Comparison of ENCODE assay signal across 1 cellular context in the genomic region with DNA sequence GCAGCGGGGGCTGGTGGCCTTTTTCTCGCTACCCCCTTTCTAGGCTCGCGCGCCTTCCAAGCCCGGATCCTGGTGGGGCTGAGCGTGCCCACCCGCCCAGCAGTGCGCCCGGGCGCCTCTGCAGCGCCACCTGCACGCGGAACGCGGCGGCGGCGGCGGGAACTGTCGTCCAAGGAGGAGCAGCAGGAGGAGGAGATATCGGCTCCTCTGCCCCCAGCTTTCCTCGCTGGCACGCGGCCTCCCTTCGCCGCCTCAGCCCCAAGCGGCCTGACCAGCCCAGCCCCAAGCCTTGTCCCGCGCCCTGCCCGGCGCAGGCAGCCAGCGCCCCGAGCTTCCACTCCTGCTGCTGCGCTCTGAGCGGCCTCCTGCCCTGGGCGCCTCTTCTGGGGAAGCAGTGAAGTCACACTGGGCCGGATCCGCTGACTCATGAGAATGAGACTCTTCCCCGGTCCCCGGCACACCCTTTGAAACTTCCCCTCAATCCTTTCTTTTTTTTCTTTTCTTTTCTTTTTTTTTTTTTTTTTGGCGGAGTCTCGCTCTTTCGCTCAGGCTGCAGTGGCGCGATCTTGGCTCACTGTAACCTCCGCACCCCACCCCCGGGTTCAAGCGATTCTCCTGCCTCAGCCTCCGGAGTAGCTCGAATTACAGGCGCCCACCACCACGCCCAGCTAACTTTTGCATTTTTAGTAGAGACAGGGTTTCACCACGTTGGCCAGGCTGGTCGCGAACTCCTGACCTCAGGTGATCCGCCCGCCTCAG.
TF ChIP-seq lines count a peak whose summit lies in the region.

No MANE protein-coding gene starts in this region.

TF ChIP-seq in HepG2, 621 proteins besides CTCF, POLR2A, EP300 and RAD21 (continued from another document):
- TF ChIP-seq, protein P1, sequence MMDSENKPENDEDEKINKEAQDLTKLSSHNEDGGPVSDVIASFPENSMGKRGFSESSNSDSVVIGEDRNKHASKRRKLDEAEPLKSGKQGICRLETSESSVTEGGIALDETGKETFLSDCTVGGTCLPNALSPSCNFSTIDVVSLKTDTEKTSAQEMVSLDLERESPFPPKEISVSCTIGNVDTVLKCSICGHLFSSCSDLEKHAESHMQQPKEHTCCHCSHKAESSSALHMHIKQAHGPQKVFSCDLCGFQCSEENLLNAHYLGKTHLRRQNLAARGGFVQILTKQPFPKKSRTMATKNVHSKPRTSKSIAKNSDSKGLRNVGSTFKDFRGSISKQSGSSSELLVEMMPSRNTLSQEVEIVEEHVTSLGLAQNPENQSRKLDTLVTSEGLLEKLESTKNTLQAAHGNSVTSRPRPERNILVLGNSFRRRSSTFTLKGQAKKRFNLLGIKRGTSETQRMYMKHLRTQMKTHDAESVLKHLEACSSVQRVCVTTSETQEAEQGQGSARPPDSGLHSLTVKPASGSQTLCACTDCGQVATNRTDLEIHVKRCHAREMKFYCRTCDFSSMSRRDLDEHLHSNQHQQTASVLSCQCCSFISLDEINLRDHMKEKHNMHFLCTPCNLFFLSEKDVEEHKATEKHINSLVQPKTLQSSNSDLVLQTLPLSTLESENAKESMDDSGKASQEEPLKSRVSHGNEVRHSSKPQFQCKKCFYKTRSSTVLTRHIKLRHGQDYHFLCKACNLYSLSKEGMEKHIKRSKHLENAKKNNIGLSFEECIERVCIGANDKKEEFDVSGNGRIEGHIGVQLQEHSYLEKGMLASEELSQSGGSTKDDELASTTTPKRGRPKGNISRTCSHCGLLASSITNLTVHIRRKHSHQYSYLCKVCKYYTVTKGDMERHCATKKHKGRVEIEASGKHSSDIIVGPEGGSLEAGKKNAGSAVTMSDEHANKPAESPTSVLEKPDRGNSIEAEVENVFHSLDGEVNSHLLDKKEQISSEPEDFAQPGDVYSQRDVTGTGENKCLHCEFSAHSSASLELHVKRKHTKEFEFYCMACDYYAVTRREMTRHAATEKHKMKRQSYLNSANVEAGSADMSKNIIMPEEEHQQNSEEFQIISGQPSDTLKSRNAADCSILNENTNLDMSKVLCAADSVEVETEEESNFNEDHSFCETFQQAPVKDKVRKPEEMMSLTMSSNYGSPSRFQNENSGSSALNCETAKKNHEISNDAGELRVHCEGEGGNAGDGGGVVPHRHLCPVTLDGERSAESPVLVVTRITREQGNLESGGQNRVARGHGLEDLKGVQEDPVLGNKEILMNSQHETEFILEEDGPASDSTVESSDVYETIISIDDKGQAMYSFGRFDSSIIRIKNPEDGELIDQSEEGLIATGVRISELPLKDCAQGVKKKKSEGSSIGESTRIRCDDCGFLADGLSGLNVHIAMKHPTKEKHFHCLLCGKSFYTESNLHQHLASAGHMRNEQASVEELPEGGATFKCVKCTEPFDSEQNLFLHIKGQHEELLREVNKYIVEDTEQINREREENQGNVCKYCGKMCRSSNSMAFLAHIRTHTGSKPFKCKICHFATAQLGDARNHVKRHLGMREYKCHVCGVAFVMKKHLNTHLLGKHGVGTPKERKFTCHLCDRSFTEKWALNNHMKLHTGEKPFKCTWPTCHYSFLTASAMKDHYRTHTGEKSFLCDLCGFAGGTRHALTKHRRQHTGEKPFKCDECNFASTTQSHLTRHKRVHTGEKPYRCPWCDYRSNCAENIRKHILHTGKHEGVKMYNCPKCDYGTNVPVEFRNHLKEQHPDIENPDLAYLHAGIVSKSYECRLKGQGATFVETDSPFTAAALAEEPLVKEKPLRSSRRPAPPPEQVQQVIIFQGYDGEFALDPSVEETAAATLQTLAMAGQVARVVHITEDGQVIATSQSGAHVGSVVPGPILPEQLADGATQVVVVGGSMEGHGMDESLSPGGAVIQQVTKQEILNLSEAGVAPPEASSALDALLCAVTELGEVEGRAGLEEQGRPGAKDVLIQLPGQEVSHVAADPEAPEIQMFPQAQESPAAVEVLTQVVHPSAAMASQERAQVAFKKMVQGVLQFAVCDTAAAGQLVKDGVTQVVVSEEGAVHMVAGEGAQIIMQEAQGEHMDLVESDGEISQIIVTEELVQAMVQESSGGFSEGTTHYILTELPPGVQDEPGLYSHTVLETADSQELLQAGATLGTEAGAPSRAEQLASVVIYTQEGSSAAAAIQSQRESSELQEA (CRISPR knock-in tag; IDR thresholded peaks at IDR 0.05; ENCODE audit: not compliant biosample characterization), result no peak
- TF ChIP-seq ELF3 (CRISPR knock-in tag; IDR thresholded peaks at IDR 0.05), result no peak
- TF ChIP-seq KDM4B (CRISPR knock-in tag; IDR thresholded peaks at IDR 0.05), result no peak
- 0 out of 2 replicates have a peak, but pooled peaks have one; percentile 32 for TF ChIP-seq ZNF619 (CRISPR knock-in tag; IDR thresholded peaks at IDR 0.05)
- peak; percentile 37 for TF ChIP-seq AGO2 (optimal IDR thresholded peaks at IDR 0.05; ENCODE audit: low read depth, low read length)
- no peak for TF ChIP-seq ZNF143 (CRISPR knock-in tag; IDR thresholded peaks at IDR 0.05)
- TF ChIP-seq NBN (conservative IDR thresholded peaks at IDR 0.05), result no peak
- TF ChIP-seq, protein P2, sequence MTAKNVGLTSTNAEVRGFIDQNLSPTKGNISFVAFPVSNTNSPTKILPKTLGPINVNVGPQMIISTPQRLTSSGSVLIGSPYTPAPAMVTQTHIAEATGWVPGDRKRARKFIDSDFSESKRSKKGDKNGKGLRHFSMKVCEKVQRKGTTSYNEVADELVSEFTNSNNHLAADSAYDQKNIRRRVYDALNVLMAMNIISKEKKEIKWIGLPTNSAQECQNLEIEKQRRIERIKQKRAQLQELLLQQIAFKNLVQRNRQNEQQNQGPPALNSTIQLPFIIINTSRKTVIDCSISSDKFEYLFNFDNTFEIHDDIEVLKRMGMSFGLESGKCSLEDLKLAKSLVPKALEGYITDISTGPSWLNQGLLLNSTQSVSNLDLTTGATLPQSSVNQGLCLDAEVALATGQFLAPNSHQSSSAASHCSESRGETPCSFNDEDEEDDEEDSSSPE (CRISPR knock-in tag; IDR thresholded peaks at IDR 0.05), result peak; percentile 56; the same call in 1 of the 2 replicates
- peak; percentile 47 for TF ChIP-seq ZNF768 (CRISPR knock-in tag; IDR thresholded peaks at IDR 0.05)
- TF ChIP-seq ZBTB7B (CRISPR knock-in tag; IDR thresholded peaks at IDR 0.05), result peak; percentile 75; the same call in 1 of the 2 replicates
- TF ChIP-seq ZNF558 (CRISPR knock-in tag; IDR thresholded peaks at IDR 0.05; ENCODE audit: borderline replicate concordance), result no peak
- TF ChIP-seq ZFP62 (CRISPR knock-in tag; IDR thresholded peaks at IDR 0.05), result no peak
- TF ChIP-seq MAFG (CRISPR knock-in tag; IDR thresholded peaks at IDR 0.05), result 0 out of 2 replicates have a peak, but pooled peaks have one; percentile 60
- TF ChIP-seq ZNF205 (CRISPR knock-in tag; IDR thresholded peaks at IDR 0.05), result peak; percentile 48; the same call in 1 of the 2 replicates
- TF ChIP-seq STAG1 (CRISPR knock-in tag; IDR thresholded peaks at IDR 0.05), result peak; percentile 46
- TF ChIP-seq RBM39 (IDR thresholded peaks at IDR 0.05; ENCODE audit: low read depth, low read length, poor library complexity, severe bottlenecking), result peak; percentile 31
- TF ChIP-seq, protein P3, sequence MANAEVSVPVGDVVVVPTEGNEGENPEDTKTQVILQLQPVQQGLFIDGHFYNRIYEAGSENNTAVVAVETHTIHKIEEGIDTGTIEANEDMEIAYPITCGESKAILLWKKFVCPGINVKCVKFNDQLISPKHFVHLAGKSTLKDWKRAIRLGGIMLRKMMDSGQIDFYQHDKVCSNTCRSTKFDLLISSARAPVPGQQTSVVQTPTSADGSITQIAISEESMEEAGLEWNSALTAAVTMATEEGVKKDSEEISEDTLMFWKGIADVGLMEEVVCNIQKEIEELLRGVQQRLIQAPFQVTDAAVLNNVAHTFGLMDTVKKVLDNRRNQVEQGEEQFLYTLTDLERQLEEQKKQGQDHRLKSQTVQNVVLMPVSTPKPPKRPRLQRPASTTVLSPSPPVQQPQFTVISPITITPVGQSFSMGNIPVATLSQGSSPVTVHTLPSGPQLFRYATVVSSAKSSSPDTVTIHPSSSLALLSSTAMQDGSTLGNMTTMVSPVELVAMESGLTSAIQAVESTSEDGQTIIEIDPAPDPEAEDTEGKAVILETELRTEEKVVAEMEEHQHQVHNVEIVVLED (CRISPR knock-in tag; IDR thresholded peaks at IDR 0.05; ENCODE audit: borderline replicate concordance), result no peak
- peak; percentile 68; the same call in 1 of the 2 replicates for TF ChIP-seq ZNF777 (CRISPR knock-in tag; IDR thresholded peaks at IDR 0.05)
- peak; percentile 33; the same call in 1 of the 2 replicates for TF ChIP-seq ZFX (CRISPR knock-in tag; IDR thresholded peaks at IDR 0.05; ENCODE audit: low read depth)
- TF ChIP-seq, protein P4, sequence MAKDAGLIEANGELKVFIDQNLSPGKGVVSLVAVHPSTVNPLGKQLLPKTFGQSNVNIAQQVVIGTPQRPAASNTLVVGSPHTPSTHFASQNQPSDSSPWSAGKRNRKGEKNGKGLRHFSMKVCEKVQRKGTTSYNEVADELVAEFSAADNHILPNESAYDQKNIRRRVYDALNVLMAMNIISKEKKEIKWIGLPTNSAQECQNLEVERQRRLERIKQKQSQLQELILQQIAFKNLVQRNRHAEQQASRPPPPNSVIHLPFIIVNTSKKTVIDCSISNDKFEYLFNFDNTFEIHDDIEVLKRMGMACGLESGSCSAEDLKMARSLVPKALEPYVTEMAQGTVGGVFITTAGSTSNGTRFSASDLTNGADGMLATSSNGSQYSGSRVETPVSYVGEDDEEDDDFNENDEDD (CRISPR knock-in tag; IDR thresholded peaks at IDR 0.05; ENCODE audit: borderline replicate concordance), result peak; percentile 67; the same call in 1 of the 2 replicates
- TF ChIP-seq KDM5B (CRISPR knock-in tag; IDR thresholded peaks at IDR 0.05; ENCODE audit: borderline replicate concordance), result peak; percentile 52; the same call in 1 of the 2 replicates
- TF ChIP-seq TEAD3 (CRISPR knock-in tag; optimal IDR thresholded peaks at IDR 0.05; ENCODE audit: borderline replicate concordance), result peak; percentile 17
- TF ChIP-seq, protein P5, sequence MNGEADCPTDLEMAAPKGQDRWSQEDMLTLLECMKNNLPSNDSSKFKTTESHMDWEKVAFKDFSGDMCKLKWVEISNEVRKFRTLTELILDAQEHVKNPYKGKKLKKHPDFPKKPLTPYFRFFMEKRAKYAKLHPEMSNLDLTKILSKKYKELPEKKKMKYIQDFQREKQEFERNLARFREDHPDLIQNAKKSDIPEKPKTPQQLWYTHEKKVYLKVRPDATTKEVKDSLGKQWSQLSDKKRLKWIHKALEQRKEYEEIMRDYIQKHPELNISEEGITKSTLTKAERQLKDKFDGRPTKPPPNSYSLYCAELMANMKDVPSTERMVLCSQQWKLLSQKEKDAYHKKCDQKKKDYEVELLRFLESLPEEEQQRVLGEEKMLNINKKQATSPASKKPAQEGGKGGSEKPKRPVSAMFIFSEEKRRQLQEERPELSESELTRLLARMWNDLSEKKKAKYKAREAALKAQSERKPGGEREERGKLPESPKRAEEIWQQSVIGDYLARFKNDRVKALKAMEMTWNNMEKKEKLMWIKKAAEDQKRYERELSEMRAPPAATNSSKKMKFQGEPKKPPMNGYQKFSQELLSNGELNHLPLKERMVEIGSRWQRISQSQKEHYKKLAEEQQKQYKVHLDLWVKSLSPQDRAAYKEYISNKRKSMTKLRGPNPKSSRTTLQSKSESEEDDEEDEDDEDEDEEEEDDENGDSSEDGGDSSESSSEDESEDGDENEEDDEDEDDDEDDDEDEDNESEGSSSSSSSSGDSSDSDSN (CRISPR knock-in tag; IDR thresholded peaks at IDR 0.05), result peak; percentile 64; the same call in 1 of the 2 replicates
- TF ChIP-seq, protein P6, sequence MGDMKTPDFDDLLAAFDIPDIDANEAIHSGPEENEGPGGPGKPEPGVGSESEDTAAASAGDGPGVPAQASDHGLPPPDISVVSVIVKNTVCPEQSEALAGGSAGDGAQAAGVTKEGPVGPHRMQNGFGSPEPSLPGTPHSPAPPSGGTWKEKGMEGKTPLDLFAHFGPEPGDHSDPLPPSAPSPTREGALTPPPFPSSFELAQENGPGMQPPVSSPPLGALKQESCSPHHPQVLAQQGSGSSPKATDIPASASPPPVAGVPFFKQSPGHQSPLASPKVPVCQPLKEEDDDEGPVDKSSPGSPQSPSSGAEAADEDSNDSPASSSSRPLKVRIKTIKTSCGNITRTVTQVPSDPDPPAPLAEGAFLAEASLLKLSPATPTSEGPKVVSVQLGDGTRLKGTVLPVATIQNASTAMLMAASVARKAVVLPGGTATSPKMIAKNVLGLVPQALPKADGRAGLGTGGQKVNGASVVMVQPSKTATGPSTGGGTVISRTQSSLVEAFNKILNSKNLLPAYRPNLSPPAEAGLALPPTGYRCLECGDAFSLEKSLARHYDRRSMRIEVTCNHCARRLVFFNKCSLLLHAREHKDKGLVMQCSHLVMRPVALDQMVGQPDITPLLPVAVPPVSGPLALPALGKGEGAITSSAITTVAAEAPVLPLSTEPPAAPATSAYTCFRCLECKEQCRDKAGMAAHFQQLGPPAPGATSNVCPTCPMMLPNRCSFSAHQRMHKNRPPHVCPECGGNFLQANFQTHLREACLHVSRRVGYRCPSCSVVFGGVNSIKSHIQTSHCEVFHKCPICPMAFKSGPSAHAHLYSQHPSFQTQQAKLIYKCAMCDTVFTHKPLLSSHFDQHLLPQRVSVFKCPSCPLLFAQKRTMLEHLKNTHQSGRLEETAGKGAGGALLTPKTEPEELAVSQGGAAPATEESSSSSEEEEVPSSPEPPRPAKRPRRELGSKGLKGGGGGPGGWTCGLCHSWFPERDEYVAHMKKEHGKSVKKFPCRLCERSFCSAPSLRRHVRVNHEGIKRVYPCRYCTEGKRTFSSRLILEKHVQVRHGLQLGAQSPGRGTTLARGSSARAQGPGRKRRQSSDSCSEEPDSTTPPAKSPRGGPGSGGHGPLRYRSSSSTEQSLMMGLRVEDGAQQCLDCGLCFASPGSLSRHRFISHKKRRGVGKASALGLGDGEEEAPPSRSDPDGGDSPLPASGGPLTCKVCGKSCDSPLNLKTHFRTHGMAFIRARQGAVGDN (CRISPR knock-in tag; IDR thresholded peaks at IDR 0.05), result peak; percentile 81
- TF ChIP-seq, protein P7, sequence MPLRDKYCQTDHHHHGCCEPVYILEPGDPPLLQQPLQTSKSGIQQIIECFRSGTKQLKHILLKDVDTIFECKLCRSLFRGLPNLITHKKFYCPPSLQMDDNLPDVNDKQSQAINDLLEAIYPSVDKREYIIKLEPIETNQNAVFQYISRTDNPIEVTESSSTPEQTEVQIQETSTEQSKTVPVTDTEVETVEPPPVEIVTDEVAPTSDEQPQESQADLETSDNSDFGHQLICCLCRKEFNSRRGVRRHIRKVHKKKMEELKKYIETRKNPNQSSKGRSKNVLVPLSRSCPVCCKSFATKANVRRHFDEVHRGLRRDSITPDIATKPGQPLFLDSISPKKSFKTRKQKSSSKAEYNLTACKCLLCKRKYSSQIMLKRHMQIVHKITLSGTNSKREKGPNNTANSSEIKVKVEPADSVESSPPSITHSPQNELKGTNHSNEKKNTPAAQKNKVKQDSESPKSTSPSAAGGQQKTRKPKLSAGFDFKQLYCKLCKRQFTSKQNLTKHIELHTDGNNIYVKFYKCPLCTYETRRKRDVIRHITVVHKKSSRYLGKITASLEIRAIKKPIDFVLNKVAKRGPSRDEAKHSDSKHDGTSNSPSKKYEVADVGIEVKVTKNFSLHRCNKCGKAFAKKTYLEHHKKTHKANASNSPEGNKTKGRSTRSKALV (CRISPR knock-in tag; IDR thresholded peaks at IDR 0.05), result peak; percentile 86
- TF ChIP-seq, protein P8, sequence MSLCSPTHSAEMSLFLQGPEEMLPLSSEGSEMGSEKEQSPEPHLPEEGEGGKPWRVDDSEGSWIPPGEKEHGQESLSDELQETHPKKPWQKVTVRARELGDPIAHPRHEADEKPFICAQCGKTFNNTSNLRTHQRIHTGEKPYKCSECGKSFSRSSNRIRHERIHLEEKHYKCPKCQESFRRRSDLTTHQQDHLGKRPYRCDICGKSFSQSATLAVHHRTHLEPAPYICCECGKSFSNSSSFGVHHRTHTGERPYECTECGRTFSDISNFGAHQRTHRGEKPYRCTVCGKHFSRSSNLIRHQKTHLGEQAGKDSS (CRISPR knock-in tag; IDR thresholded peaks at IDR 0.05; ENCODE audit: borderline replicate concordance, low read depth), result 0 out of 2 replicates have a peak, but pooled peaks have one; percentile 40
- peak; percentile 18 for TF ChIP-seq XRCC5 (optimal IDR thresholded peaks at IDR 0.05; ENCODE audit: low read length)
